ENCODE assay signal across 1 cellular context in genomic region chr7:7276151-7276550, GRCh38.
TF ChIP-seq lines count a peak whose summit lies in the region.

No MANE protein-coding gene starts in this region.

TF ChIP-seq in GM23338, 12 proteins besides CTCF, POLR2A, EP300 and RAD21 (continued from another document):
- TF ChIP-seq ZNF462 (CRISPR knock-in tag; IDR thresholded peaks at IDR 0.05): no peak
- no peak for TF ChIP-seq EZH2phosphoT487 (IDR thresholded peaks at IDR 0.05; ENCODE audit: unreplicated experiment)
- no peak for TF ChIP-seq REST (IDR thresholded peaks at IDR 0.05; ENCODE audit: unreplicated experiment)
- TF ChIP-seq EZH2 (IDR thresholded peaks at IDR 0.05; ENCODE audit: low read depth, unreplicated experiment): no peak
- no peak for TF ChIP-seq JUNB (IDR thresholded peaks at IDR 0.05; ENCODE audit: unreplicated experiment)
- TF ChIP-seq POLR2AphosphoS5 (IDR thresholded peaks at IDR 0.05; ENCODE audit: low read depth): no peak
- TF ChIP-seq ZNF331 (CRISPR knock-in tag; IDR thresholded peaks at IDR 0.05; ENCODE audit: low read depth): no peak
- no peak for TF ChIP-seq NANOG (IDR thresholded peaks at IDR 0.05; ENCODE audit: borderline replicate concordance)
TF ChIP-seq in GM23338: peak in this region for 0.
